In genomic region chr2:234544659-234545611, GRCh38 we compare ENCODE assay signal across 9 cellular contexts. TPM values are rescaled to one million over a fixed set of nuclear protein-coding genes. Genes with fewer than 3 reads are reported as not detected.
DNase-seq lines count a peak whose midpoint lies in the region; ATAC-seq and TF ChIP-seq lines count a peak whose summit lies in the region.
"Had no signal": no experiment of that assay in that cellular context is flagged by ENCODE, and none has a peak within 500 bp of the region (broad histone marks: within the 10 kb centered on the region; RNA-seq: fewer than 3 reads in every experiment).

No MANE protein-coding gene starts in this region.

- no peaks in the 10 kb centered on the region for H3K27me3 ChIP-seq in CD4-positive, alpha-beta memory T cell (ENCODE audit: insufficient read depth, low read length)

- peaks cover 2 to 13% (median 4%) of the 10 kb centered on the region in 4 donors for H3K4me1 Mint-ChIP-seq in CD4-positive, alpha-beta memory T cell
- peaks cover 48% of the 10 kb centered on the region for H3K4me1 Mint-ChIP-seq in WTC11
- H3K4me1 Mint-ChIP-seq: activated naive CD4-positive, alpha-beta T cell treated with anti-CD3 and anti-CD28 coated beads, Interleukin-2, amount 50 U/mL, for 24 hours had no signal

- POLR2A ChIA-PET in CD4-positive, alpha-beta memory T cell (lab: Charles Lee; ENCODE audit: partially characterized antibody) = interaction anchor here (0.8 kb wide), 1 partner anchor 44 kb away, joined by 3 read pairs; no protein-coding TSS in a partner anchor
- POLR2A ChIA-PET in WTC11 (lab: Charles Lee) = no interaction called here

- peak; percentile 83 for TF ChIP-seq CTCF in GM20000 (IDR thresholded peaks at IDR 0.05; ENCODE audit: extremely low read depth, missing control alignments)
- peak; percentile 94 for TF ChIP-seq CTCF in WTC11 (IDR thresholded peaks at IDR 0.05)
- peak; percentile 90 for TF ChIP-seq CTCF in cardiac fibroblast (IDR thresholded peaks at IDR 0.05; ENCODE audit: low read depth, low read length)

- intact Hi-C loops in CD4-positive, alpha-beta memory T cell (cut with micrococcal nuclease) = loop anchor here (1.0 kb wide), 2 partner anchors 410 to 569 kb away; no protein-coding TSS in a partner anchor

- no peak overlapping the region for H3K4me3 Mint-ChIP-seq in CD4-positive, alpha-beta memory T cell
- peak overlapping the region; percentile 54 for H3K4me3 Mint-ChIP-seq in WTC11
- H3K4me3 Mint-ChIP-seq: activated naive CD4-positive, alpha-beta T cell treated with anti-CD3 and anti-CD28 coated beads, Interleukin-2, amount 50 U/mL, for 24 hours had no signal

- H3K4me3 ChIP-seq in CD4-positive, alpha-beta memory T cell (ENCODE audit: low read length in 2 of 2) = no peak overlapping the region
- no peak overlapping the region for H3K4me3 ChIP-seq in cardiac fibroblast (replicated peaks in 1 of 2; ENCODE audit: low read depth in 2 of 2, low read length in 2 of 2)

- no peak overlapping the region for H3K27ac ChIP-seq in CD4-positive, alpha-beta memory T cell (ENCODE audit: low read depth, low read length)

- peaks cover 0 to 2% (median 0%) of the 10 kb centered on the region in 8 donors for H3K9me3 Mint-ChIP-seq in CD4-positive, alpha-beta memory T cell
- H3K9me3 Mint-ChIP-seq in WTC11 = no peaks in the 10 kb centered on the region
- H3K9me3 Mint-ChIP-seq: activated naive CD4-positive, alpha-beta T cell treated with anti-CD3 and anti-CD28 coated beads, Interleukin-2, amount 50 U/mL, for 24 hours had no signal

- peak overlapping the region in 2 of 7 donors; percentile 13 to 53 for H3K27ac Mint-ChIP-seq in CD4-positive, alpha-beta memory T cell
- no peak overlapping the region for H3K27ac Mint-ChIP-seq in WTC11
- H3K27ac Mint-ChIP-seq: activated naive CD4-positive, alpha-beta T cell treated with anti-CD3 and anti-CD28 coated beads, Interleukin-2, amount 50 U/mL, for 24 hours had no signal

- H3K36me3 Mint-ChIP-seq in CD4-positive, alpha-beta memory T cell = no peaks in the 10 kb centered on the region
- H3K36me3 Mint-ChIP-seq in WTC11 = no peaks in the 10 kb centered on the region
- H3K36me3 Mint-ChIP-seq: activated naive CD4-positive, alpha-beta T cell treated with anti-CD3 and anti-CD28 coated beads, Interleukin-2, amount 50 U/mL, for 24 hours had no signal

- ATAC-seq in WTC11 (peak; percentile 77), HG03108 (IDR thresholded peaks at IDR 0.05; ENCODE audit: unreplicated experiment) (no peak)

- H3K9me3 ChIP-seq in CD4-positive, alpha-beta memory T cell (ENCODE audit: control insufficient read depth in 1 of 2, low read length in 2 of 2) = no peaks in the 10 kb centered on the region

- CTCF ChIA-PET in CD4-positive, alpha-beta memory T cell (lab: Charles Lee; ENCODE audit: partially characterized antibody) = interaction anchor here (0.6 to 2.8 kb wide), 48 partner anchors 9 to 1201 kb away, joined by 3 to 27 read pairs (median 4); no protein-coding TSS in a partner anchor
- CTCF ChIA-PET in WTC11 (lab: Charles Lee) = interaction anchor here (0.6 to 1.9 kb wide), 42 partner anchors 9 to 1202 kb away, joined by 3 to 15 read pairs (median 3); partner anchors contain the start of gene ARL4C

- H3K4me1 ChIP-seq in CD4-positive, alpha-beta memory T cell (ENCODE audit: insufficient read depth, low read length) = peaks cover 7% of the 10 kb centered on the region

- H3K36me3 ChIP-seq in CD4-positive, alpha-beta memory T cell (ENCODE audit: insufficient read depth, low read length) = no peaks in the 10 kb centered on the region

- DNase-seq in CD4-positive, alpha-beta memory T cell = peak; percentile 61 to 73 (median 69)
- DNase-seq in GM20000 (ENCODE audit: low spot score) (peak; percentile 75), NCI-H1105 (lab: John Stamatoyannopoulos, UW) (peak; percentile 67), WTC11 (ENCODE audit: low spot score) (peak; percentile 88), cardiac fibroblast (ENCODE audit: low read depth in 2 of 2) (peak; percentile 58 to 59), left kidney (ENCODE audit: low read depth, low spot score) (peak; percentile 87)
- peak; percentile 54 to 70 (median 59) for DNase-seq in stimulated activated CD4-positive, alpha-beta T cell treated with anti-CD3 and anti-CD28 coated beads, TNF-alpha, amount 100 ng/mL, for 24 hours (ENCODE audit: low read depth in 3 of 3)

- H3K27me3 Mint-ChIP-seq in CD4-positive, alpha-beta memory T cell = peaks cover 5 to 14% of the 10 kb centered on the region in 2 donors
- peaks cover 17% of the 10 kb centered on the region for H3K27me3 Mint-ChIP-seq in WTC11 (ENCODE audit: low read depth)

TF ChIP-seq in WTC11, 78 proteins besides CTCF, POLR2A, EP300 and RAD21 (continues in another document):
- TF ChIP-seq MAX (CRISPR knock-in tag; IDR thresholded peaks at IDR 0.05) (no peak), GTF2I (CRISPR knock-in tag; conservative IDR thresholded peaks at IDR 0.05) (no peak), HMGXB4 (CRISPR knock-in tag; IDR thresholded peaks at IDR 0.05) (0 out of 2 replicates have a peak, but pooled peaks have one; percentile 31), JUN (CRISPR knock-in tag; IDR thresholded peaks at IDR 0.05) (no peak), FOXP1 (CRISPR knock-in tag; IDR thresholded peaks at IDR 0.05; ENCODE audit: borderline replicate concordance) (no peak), E2F5 (CRISPR knock-in tag; IDR thresholded peaks at IDR 0.05) (no peak), TEAD1 (CRISPR knock-in tag; IDR thresholded peaks at IDR 0.05) (no peak), ZNF121 (CRISPR knock-in tag; IDR thresholded peaks at IDR 0.05) (no peak), ZNF423 (CRISPR knock-in tag; IDR thresholded peaks at IDR 0.05) (no peak), EMX1 (CRISPR knock-in tag; IDR thresholded peaks at IDR 0.05) (no peak), CDX4 (CRISPR knock-in tag; IDR thresholded peaks at IDR 0.05; ENCODE audit: borderline replicate concordance) (no peak), ZNF425 (CRISPR knock-in tag; conservative IDR thresholded peaks at IDR 0.05) (no peak), ZNF512 (CRISPR knock-in tag; IDR thresholded peaks at IDR 0.05; ENCODE audit: borderline replicate concordance) (peak; percentile 85; the same call in 1 of the 2 replicates)

RNA-seq across cellular contexts. Expression of gene ARL4C, which starts 48.1 kb away (rescaled TPM):
- 100 to 1,000 TPM; 225 to 239 TPM for total RNA-seq in CD4-positive, alpha-beta memory T cell
- 100 to 1,000 TPM; 136 to 149 TPM for polyA plus RNA-seq in CD4-positive, alpha-beta memory T cell
- total RNA-seq in WTC11 (2021) = 9.3 to 10.6 TPM (median 10.4 TPM) in 3 replicates

Comparison
In these comparisons a context has a peak if more than half of its experiments do, and no peak if none do; other contexts are left out.
1. RNA of gene ARL4C, which starts 48.1 kb away (total RNA-seq): 225 to 239 TPM in CD4-positive, alpha-beta memory T cell; 9.3 to 10.6 TPM in WTC11; every median in the first group is over 10 times any median in the second.
2. Peak in every context shown above with its lines, with median percentiles within 50 percentile points of each other: DNase-seq and CTCF ChIP-seq.